1 cellular context compared by ENCODE assay signal in the genomic region with DNA sequence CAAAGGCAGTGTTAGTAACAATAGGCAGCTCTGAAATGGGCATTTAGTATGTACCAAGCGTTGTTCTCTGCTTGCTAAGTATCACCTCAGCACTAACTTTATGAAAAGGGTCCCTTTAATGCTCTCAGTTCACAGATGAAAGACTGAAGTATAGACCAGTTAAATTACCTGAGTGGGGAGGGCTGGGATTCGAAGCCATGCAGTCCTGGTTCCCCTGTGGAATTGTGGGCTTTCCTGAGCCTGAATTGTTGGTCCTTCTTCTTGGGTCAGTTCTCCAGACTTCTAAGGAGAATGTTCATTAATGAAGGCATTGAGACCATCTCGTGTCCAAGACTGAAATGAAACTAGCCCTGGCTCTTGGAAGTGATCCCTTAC.
TF ChIP-seq lines count a peak whose summit lies in the region.

No MANE protein-coding gene starts in this region.

TF ChIP-seq in H1, 55 proteins besides CTCF, POLR2A, EP300 and RAD21:
- TF ChIP-seq CBX8 (IDR thresholded peaks at IDR 0.05; ENCODE audit: borderline replicate concordance, low read depth, low read length), result peak; percentile 68; the same call in 1 of the 2 replicates
- no peak for TF ChIP-seq CTBP2 (IDR thresholded peaks at IDR 0.05; ENCODE audit: borderline replicate concordance, insufficient read depth, insufficient read length, low read length)
